In the genomic region with DNA sequence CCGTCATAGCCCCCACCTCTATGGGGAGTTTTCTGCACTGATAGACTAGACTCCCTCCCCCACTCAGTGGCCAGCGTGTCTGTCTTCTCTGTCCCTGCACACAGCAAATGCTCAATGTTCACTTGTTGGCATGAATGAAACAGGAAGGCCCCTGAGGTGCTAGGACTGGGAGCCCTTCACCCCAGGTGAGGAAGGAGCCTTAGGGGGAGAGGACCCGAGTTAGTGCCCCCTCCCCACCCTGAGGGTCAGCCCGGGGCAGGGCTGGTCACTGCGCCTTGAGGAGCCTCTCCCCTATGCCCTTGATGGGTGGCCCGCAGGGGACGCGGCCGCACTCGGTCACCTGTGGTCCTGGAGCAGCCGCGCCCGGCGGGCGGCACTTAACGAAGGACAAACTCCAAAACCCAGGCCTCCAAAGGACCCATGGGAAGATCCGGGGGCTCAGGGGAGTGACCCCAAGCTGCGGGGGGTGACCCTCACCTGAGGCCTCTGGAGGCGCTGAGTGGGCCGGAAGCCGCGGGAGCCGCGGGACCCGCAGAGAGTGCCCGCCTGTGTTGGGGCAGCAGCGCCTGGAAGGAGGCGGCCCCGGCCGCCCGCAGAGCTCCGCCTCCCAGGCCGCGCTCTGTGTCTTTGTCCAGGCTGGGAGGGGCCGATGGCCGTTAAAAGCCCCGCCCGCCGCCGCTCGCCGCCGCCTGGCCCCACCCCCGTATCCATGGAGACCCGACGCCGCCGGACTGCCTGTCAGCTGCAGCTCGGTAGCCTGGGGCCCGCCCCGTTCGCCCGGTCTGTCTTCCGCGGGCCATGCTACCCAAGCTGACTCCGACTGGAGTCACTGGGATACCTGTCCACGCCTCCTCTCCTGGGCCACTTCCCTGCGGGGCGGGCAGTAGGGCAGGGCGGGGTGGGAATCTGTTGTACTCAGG, we compare ENCODE assay signal across 1 cellular context.
TF ChIP-seq lines count a peak whose summit lies in the region.

No MANE protein-coding gene starts in this region.

TF ChIP-seq in HEK293, 187 proteins besides CTCF, POLR2A, EP300 and RAD21 (continued from another document and continues in another):
- no peak for TF ChIP-seq ZNF623 (tag by site-specific recombination; IDR thresholded peaks at IDR 0.05)
- no peak for TF ChIP-seq ZNF530 (tag by site-specific recombination; IDR thresholded peaks at IDR 0.05; ENCODE audit: low read depth)
- TF ChIP-seq KLF8 (tag by site-specific recombination; IDR thresholded peaks at IDR 0.05): peak; percentile 29; the same call in 1 of the 2 replicates
- no peak for TF ChIP-seq ZNF776 (tag by site-specific recombination; IDR thresholded peaks at IDR 0.05; ENCODE audit: borderline replicate concordance)
- TF ChIP-seq ZNF561 (tag by site-specific recombination; IDR thresholded peaks at IDR 0.05; ENCODE audit: borderline replicate concordance): peak; percentile 73; the same call in 1 of the 2 replicates
- TF ChIP-seq ZFP41 (tag by site-specific recombination; IDR thresholded peaks at IDR 0.05; ENCODE audit: borderline replicate concordance): no peak
- TF ChIP-seq ZNF768 (tag by site-specific recombination; IDR thresholded peaks at IDR 0.05): no peak
- TF ChIP-seq BCL11A (tag by site-specific recombination; IDR thresholded peaks at IDR 0.05; ENCODE audit: low read depth): peak; percentile 79; the same call in 1 of the 2 replicates
- TF ChIP-seq ZNF202 (tag by site-specific recombination; IDR thresholded peaks at IDR 0.05; ENCODE audit: borderline replicate concordance): no peak
- TF ChIP-seq, protein P1, sequence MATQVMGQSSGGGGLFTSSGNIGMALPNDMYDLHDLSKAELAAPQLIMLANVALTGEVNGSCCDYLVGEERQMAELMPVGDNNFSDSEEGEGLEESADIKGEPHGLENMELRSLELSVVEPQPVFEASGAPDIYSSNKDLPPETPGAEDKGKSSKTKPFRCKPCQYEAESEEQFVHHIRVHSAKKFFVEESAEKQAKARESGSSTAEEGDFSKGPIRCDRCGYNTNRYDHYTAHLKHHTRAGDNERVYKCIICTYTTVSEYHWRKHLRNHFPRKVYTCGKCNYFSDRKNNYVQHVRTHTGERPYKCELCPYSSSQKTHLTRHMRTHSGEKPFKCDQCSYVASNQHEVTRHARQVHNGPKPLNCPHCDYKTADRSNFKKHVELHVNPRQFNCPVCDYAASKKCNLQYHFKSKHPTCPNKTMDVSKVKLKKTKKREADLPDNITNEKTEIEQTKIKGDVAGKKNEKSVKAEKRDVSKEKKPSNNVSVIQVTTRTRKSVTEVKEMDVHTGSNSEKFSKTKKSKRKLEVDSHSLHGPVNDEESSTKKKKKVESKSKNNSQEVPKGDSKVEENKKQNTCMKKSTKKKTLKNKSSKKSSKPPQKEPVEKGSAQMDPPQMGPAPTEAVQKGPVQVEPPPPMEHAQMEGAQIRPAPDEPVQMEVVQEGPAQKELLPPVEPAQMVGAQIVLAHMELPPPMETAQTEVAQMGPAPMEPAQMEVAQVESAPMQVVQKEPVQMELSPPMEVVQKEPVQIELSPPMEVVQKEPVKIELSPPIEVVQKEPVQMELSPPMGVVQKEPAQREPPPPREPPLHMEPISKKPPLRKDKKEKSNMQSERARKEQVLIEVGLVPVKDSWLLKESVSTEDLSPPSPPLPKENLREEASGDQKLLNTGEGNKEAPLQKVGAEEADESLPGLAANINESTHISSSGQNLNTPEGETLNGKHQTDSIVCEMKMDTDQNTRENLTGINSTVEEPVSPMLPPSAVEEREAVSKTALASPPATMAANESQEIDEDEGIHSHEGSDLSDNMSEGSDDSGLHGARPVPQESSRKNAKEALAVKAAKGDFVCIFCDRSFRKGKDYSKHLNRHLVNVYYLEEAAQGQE (tag by site-specific recombination; IDR thresholded peaks at IDR 0.05): no peak
- TF ChIP-seq ZNF366 (tag by site-specific recombination; conservative IDR thresholded peaks at IDR 0.05): no peak
- TF ChIP-seq, protein P2, sequence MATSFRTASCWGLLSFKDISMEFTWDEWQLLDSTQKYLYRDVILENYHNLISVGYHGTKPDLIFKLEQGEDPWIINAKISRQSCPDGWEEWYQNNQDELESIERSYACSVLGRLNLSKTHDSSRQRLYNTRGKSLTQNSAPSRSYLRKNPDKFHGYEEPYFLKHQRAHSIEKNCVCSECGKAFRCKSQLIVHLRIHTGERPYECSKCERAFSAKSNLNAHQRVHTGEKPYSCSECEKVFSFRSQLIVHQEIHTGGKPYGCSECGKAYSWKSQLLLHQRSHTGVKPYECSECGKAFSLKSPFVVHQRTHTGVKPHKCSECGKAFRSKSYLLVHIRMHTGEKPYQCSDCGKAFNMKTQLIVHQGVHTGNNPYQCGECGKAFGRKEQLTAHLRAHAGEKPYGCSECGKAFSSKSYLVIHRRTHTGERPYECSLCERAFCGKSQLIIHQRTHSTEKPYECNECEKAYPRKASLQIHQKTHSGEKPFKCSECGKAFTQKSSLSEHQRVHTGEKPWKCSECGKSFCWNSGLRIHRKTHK (tag by site-specific recombination; IDR thresholded peaks at IDR 0.05): no peak
- TF ChIP-seq, protein P3, sequence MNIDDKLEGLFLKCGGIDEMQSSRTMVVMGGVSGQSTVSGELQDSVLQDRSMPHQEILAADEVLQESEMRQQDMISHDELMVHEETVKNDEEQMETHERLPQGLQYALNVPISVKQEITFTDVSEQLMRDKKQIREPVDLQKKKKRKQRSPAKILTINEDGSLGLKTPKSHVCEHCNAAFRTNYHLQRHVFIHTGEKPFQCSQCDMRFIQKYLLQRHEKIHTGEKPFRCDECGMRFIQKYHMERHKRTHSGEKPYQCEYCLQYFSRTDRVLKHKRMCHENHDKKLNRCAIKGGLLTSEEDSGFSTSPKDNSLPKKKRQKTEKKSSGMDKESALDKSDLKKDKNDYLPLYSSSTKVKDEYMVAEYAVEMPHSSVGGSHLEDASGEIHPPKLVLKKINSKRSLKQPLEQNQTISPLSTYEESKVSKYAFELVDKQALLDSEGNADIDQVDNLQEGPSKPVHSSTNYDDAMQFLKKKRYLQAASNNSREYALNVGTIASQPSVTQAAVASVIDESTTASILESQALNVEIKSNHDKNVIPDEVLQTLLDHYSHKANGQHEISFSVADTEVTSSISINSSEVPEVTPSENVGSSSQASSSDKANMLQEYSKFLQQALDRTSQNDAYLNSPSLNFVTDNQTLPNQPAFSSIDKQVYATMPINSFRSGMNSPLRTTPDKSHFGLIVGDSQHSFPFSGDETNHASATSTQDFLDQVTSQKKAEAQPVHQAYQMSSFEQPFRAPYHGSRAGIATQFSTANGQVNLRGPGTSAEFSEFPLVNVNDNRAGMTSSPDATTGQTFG (tag by site-specific recombination; IDR thresholded peaks at IDR 0.05; ENCODE audit: borderline replicate concordance): no peak
- TF ChIP-seq ZNF600 (tag by site-specific recombination; IDR thresholded peaks at IDR 0.05): 0 out of 2 replicates have a peak, but pooled peaks have one; percentile 33
- TF ChIP-seq, protein P4, sequence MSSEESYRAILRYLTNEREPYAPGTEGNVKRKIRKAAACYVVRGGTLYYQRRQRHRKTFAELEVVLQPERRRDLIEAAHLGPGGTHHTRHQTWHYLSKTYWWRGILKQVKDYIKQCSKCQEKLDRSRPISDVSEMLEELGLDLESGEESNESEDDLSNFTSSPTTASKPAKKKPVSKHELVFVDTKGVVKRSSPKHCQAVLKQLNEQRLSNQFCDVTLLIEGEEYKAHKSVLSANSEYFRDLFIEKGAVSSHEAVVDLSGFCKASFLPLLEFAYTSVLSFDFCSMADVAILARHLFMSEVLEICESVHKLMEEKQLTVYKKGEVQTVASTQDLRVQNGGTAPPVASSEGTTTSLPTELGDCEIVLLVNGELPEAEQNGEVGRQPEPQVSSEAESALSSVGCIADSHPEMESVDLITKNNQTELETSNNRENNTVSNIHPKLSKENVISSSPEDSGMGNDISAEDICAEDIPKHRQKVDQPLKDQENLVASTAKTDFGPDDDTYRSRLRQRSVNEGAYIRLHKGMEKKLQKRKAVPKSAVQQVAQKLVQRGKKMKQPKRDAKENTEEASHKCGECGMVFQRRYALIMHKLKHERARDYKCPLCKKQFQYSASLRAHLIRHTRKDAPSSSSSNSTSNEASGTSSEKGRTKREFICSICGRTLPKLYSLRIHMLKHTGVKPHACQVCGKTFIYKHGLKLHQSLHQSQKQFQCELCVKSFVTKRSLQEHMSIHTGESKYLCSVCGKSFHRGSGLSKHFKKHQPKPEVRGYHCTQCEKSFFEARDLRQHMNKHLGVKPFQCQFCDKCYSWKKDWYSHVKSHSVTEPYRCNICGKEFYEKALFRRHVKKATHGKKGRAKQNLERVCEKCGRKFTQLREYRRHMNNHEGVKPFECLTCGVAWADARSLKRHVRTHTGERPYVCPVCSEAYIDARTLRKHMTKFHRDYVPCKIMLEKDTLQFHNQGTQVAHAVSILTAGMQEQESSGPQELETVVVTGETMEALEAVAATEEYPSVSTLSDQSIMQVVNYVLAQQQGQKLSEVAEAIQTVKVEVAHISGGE (tag by site-specific recombination; conservative IDR thresholded peaks at IDR 0.05; ENCODE audit: low read depth): peak; percentile 39; the same call in 1 of the 2 replicates
- TF ChIP-seq ZSCAN23 (tag by site-specific recombination; IDR thresholded peaks at IDR 0.05): no peak
- 0 out of 2 replicates have a peak, but pooled peaks have one; percentile 21 for TF ChIP-seq KLF7 (tag by site-specific recombination; IDR thresholded peaks at IDR 0.05; ENCODE audit: borderline replicate concordance)
- no peak for TF ChIP-seq ZFP69B (tag by site-specific recombination; IDR thresholded peaks at IDR 0.05)
- TF ChIP-seq ZNF830 (tag by site-specific recombination; IDR thresholded peaks at IDR 0.05; ENCODE audit: low read depth): no peak
- TF ChIP-seq GFI1B (tag by site-specific recombination; IDR thresholded peaks at IDR 0.05): no peak
- TF ChIP-seq OSR2 (tag by site-specific recombination; IDR thresholded peaks at IDR 0.05): no peak
- TF ChIP-seq HOXC10 (CRISPR knock-in tag; IDR thresholded peaks at IDR 0.05): no peak
- TF ChIP-seq ZBTB8A (tag by site-specific recombination; IDR thresholded peaks at IDR 0.05): peak; percentile 100
- TF ChIP-seq ZNF223 (tag by site-specific recombination; IDR thresholded peaks at IDR 0.05): no peak
- no peak; the same call in 1 of the 2 replicates for TF ChIP-seq ZFP37 (tag by site-specific recombination; IDR thresholded peaks at IDR 0.05)
- TF ChIP-seq, protein P5, sequence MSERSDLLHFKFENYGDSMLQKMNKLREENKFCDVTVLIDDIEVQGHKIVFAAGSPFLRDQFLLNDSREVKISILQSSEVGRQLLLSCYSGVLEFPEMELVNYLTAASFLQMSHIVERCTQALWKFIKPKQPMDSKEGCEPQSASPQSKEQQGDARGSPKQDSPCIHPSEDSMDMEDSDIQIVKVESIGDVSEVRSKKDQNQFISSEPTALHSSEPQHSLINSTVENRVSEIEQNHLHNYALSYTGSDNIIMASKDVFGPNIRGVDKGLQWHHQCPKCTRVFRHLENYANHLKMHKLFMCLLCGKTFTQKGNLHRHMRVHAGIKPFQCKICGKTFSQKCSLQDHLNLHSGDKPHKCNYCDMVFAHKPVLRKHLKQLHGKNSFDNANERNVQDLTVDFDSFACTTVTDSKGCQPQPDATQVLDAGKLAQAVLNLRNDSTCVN (tag by site-specific recombination; optimal IDR thresholded peaks at IDR 0.05): peak; percentile 75
- TF ChIP-seq ZNF214 (tag by site-specific recombination; IDR thresholded peaks at IDR 0.05; ENCODE audit: borderline replicate concordance): no peak
- TF ChIP-seq ZNF302 (tag by site-specific recombination; IDR thresholded peaks at IDR 0.05; ENCODE audit: low read depth): no peak
- TF ChIP-seq ZBTB20 (tag by site-specific recombination; IDR thresholded peaks at IDR 0.05): peak; percentile 82
- no peak for TF ChIP-seq OVOL3 (tag by site-specific recombination; IDR thresholded peaks at IDR 0.05)
- no peak for TF ChIP-seq ZNF37A (tag by site-specific recombination; IDR thresholded peaks at IDR 0.05)
- peak; percentile 85 for TF ChIP-seq SP2 (tag by site-specific recombination; IDR thresholded peaks at IDR 0.05)
- peak; percentile 97 for TF ChIP-seq GLIS2 (tag by site-specific recombination; IDR thresholded peaks at IDR 0.05)
- TF ChIP-seq, protein P6, sequence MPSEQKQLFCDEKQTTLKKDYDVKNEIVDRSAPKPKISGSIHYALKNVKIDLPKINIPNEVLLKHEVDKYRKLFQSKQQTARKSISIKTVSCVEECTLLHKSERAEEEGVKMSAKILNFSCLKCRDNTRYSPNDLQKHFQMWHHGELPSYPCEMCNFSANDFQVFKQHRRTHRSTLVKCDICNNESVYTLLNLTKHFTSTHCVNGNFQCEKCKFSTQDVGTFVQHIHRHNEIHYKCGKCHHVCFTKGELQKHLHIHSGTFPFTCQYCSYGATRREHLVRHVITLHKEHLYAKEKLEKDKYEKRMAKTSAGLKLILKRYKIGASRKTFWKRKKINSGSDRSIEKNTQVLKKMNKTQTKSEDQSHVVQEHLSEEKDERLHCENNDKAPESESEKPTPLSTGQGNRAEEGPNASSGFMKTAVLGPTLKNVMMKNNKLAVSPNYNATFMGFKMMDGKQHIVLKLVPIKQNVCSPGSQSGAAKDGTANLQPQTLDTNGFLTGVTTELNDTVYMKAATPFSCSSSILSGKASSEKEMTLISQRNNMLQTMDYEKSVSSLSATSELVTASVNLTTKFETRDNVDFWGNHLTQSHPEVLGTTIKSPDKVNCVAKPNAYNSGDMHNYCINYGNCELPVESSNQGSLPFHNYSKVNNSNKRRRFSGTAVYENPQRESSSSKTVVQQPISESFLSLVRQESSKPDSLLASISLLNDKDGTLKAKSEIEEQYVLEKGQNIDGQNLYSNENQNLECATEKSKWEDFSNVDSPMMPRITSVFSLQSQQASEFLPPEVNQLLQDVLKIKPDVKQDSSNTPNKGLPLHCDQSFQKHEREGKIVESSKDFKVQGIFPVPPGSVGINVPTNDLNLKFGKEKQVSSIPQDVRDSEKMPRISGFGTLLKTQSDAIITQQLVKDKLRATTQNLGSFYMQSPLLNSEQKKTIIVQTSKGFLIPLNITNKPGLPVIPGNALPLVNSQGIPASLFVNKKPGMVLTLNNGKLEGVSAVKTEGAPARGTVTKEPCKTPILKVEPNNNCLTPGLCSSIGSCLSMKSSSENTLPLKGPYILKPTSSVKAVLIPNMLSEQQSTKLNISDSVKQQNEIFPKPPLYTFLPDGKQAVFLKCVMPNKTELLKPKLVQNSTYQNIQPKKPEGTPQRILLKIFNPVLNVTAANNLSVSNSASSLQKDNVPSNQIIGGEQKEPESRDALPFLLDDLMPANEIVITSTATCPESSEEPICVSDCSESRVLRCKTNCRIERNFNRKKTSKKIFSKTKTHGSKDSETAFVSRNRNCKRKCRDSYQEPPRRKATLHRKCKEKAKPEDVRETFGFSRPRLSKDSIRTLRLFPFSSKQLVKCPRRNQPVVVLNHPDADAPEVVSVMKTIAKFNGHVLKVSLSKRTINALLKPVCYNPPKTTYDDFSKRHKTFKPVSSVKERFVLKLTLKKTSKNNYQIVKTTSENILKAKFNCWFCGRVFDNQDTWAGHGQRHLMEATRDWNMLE (tag by site-specific recombination; conservative IDR thresholded peaks at IDR 0.05; ENCODE audit: low read depth): no peak
- no peak for TF ChIP-seq ZNF211 (tag by site-specific recombination; IDR thresholded peaks at IDR 0.05; ENCODE audit: low read depth)
- TF ChIP-seq ZNF501 (tag by site-specific recombination; IDR thresholded peaks at IDR 0.05): 0 out of 2 replicates have a peak, but pooled peaks have one; percentile 18
- TF ChIP-seq ZNF292 (tag by site-specific recombination; IDR thresholded peaks at IDR 0.05; ENCODE audit: borderline replicate concordance, low read depth): no peak
- no peak for TF ChIP-seq ZNF175 (tag by site-specific recombination; IDR thresholded peaks at IDR 0.05)
- TF ChIP-seq ZNF423 (tag by site-specific recombination; IDR thresholded peaks at IDR 0.05): 0 out of 2 replicates have a peak, but pooled peaks have one; percentile 27
- no peak for TF ChIP-seq ZNF24 (tag by site-specific recombination; IDR thresholded peaks at IDR 0.05)
- TF ChIP-seq ZNF510 (tag by site-specific recombination; IDR thresholded peaks at IDR 0.05; ENCODE audit: insufficient replicate concordance): no peak
- TF ChIP-seq ZNF335 (tag by site-specific recombination; conservative IDR thresholded peaks at IDR 0.05): peak; percentile 76
